ENCODE assay signal across 8 cellular contexts in genomic region chr1:169460193-169460833, GRCh38. TPM values are rescaled to one million over a fixed set of nuclear protein-coding genes. Genes with fewer than 3 reads are reported as not detected.
DNase-seq lines count a peak whose midpoint lies in the region; ATAC-seq and TF ChIP-seq lines count a peak whose summit lies in the region.

No MANE protein-coding gene starts in this region.

- no peaks in the 10 kb centered on the region for H3K27me3 Mint-ChIP-seq in MCF 10A (ENCODE audit: insufficient read depth, unreplicated experiment)

- POLR2A ChIA-PET in MCF 10A (lab: Yijun Ruan, JAX), result interaction anchor here (1.1 kb wide), 1 partner anchor 8 kb away, joined by 6 read pairs; no protein-coding TSS in a partner anchor

- H3K4me1 ChIP-seq in breast epithelium (no peaks in the 10 kb centered on the region), mesendoderm (ENCODE audit: control insufficient read depth, low read depth, low read length) (no peaks in the 10 kb centered on the region), upper lobe of left lung (peaks cover 0 to 7% (median 3%) of the 10 kb centered on the region in 4 donors), ascending aorta (no peaks in the 10 kb centered on the region)

- no peak overlapping the region for H2AK5ac ChIP-seq in mesendoderm (ENCODE audit: low read length)

- peak overlapping the region; percentile 83 for H3K56ac ChIP-seq in mesendoderm (ENCODE audit: low read length)

- BruUV-seq in MCF 10A (replicated peaks; lab: Mats Ljungman, UMichigan), result no TSS peak

- H3K9me3 ChIP-seq in breast epithelium, result peaks cover 0 to 14% of the 10 kb centered on the region in 2 donors
- peaks cover 7 to 10% (median 9%) of the 10 kb centered on the region in 4 donors for H3K9me3 ChIP-seq in upper lobe of left lung
- H3K9me3 ChIP-seq in ascending aorta, result peaks cover 0 to 13% of the 10 kb centered on the region in 2 donors
- no peaks in the 10 kb centered on the region for H3K9me3 ChIP-seq in WERI-Rb-1 (ENCODE audit: severe bottlenecking)

- H2BK5ac ChIP-seq in mesendoderm (ENCODE audit: low read length), result no peak overlapping the region

- H3K36me3 ChIP-seq in breast epithelium (peaks cover 3% of the 10 kb centered on the region), mesendoderm (ENCODE audit: control insufficient read depth, insufficient read depth, low read length) (no peaks in the 10 kb centered on the region), upper lobe of left lung (peaks cover 0 to 6% (median 2%) of the 10 kb centered on the region in 4 donors), ascending aorta (peaks cover 0 to 3% of the 10 kb centered on the region in 2 donors), WERI-Rb-1 (no peaks in the 10 kb centered on the region)

- no peaks in the 10 kb centered on the region for H3K4me1 Mint-ChIP-seq in MCF 10A (ENCODE audit: insufficient read depth, unreplicated experiment)

- no peak overlapping the region for H4K5ac ChIP-seq in mesendoderm (ENCODE audit: low read length)

- H3K27ac Mint-ChIP-seq in MCF 10A (ENCODE audit: low read depth, unreplicated experiment), result no peak overlapping the region

- TF ChIP-seq POLR2A in breast epithelium (IDR thresholded peaks at IDR 0.05), result no peak
- TF ChIP-seq POLR2A in upper lobe of left lung (IDR thresholded peaks at IDR 0.05), result no peak

- H2BK120ac ChIP-seq in mesendoderm (ENCODE audit: low read depth, low read length), result no peak overlapping the region

- peak; percentile 63 to 66 for ATAC-seq in upper lobe of left lung (ENCODE audit: low FRiP score in 2 of 2)

- H3K4me2 ChIP-seq in mesendoderm (ENCODE audit: low read length), result peak overlapping the region; percentile 46

- WGBS in mesendoderm (ENCODE audit: extremely low coverage, insufficient coverage, low lambda C conversion rate), result no CpG with 5 or more reads among the region's 35 CpGs
- WGBS in upper lobe of left lung, 2 donors, result 14 to 22% methylated on average over 17 to 34 of the region's 35 CpGs

- H3K79me2 ChIP-seq in mesendoderm (ENCODE audit: control insufficient read depth, insufficient read depth, low read length), result no peaks in the 10 kb centered on the region

- H3K4me3 Mint-ChIP-seq in MCF 10A (ENCODE audit: unreplicated experiment), result no peak overlapping the region

- H2BK15ac ChIP-seq in mesendoderm (replicated peaks; ENCODE audit: low read depth), result no peak overlapping the region

- TF ChIP-seq CTCF in breast epithelium (IDR thresholded peaks at IDR 0.05) (no peak), MCF 10A (IDR thresholded peaks at IDR 0.05; ENCODE audit: unreplicated experiment) (no peak), dorsolateral prefrontal cortex (IDR thresholded peaks at IDR 0.05 in 54 of 56, conservative IDR thresholded peaks at IDR 0.05 in 2 of 56; ENCODE audit: low read depth in 1 of 56, partially characterized antibody in 56 of 56) (no peak), upper lobe of left lung (IDR thresholded peaks at IDR 0.05) (no peak), ascending aorta (IDR thresholded peaks at IDR 0.05) (no peak), WERI-Rb-1 (IDR thresholded peaks at IDR 0.05; ENCODE audit: low read depth, low read length) (no peak)

- H3K4ac ChIP-seq in mesendoderm (ENCODE audit: low read depth, low read length), result no peak overlapping the region

- peaks cover 17% of the 10 kb centered on the region for H3K36me3 Mint-ChIP-seq in MCF 10A (ENCODE audit: insufficient read depth, unreplicated experiment)

- H4K8ac ChIP-seq in mesendoderm (ENCODE audit: low read depth, low read length), result no peak overlapping the region

- no peaks in the 10 kb centered on the region for H3K79me1 ChIP-seq in mesendoderm (ENCODE audit: low read length)

- no peak overlapping the region for H3K18ac ChIP-seq in mesendoderm (ENCODE audit: low read length)

- intact Hi-C loops in breast epithelium (cut with DNase I; ENCODE audit: low total_unique reads), result no loop called here
- intact Hi-C loops in MCF 10A (cut with micrococcal nuclease), result no loop called here
- intact Hi-C loops in dorsolateral prefrontal cortex (cut with DNase I), result no loop called here
- intact Hi-C loops in ascending aorta (cut with DNase I), result loop anchor here (10.0 kb wide), 1 partner anchor 344 kb away; no protein-coding TSS in a partner anchor

- peak overlapping the region; percentile 66 for H3K23ac ChIP-seq in mesendoderm (ENCODE audit: low read length)

- TF ChIP-seq EP300 in upper lobe of left lung (IDR thresholded peaks at IDR 0.05), result no peak

- peaks cover 17% of the 10 kb centered on the region for H3K9me3 Mint-ChIP-seq in MCF 10A (ENCODE audit: unreplicated experiment)

- CTCF ChIA-PET in MCF 10A (lab: Yijun Ruan, JAX), result interaction anchor here (0.6 to 1.8 kb wide), 5 partner anchors 49 to 1875 kb away, joined by 3 to 9 read pairs (median 4); no protein-coding TSS in a partner anchor

- H3K4me3 ChIP-seq in breast epithelium (peak overlapping the region; percentile 8 to 44 (median 9)), dorsolateral prefrontal cortex (peak overlapping the region in 41 of 59 donors; percentile 1 to 55 (median 33)), mesendoderm (ENCODE audit: low read length) (peak overlapping the region; percentile 30), upper lobe of left lung (peak overlapping the region in 3 of 4 donors; percentile 23 to 38 (median 35)), ascending aorta (no peak overlapping the region), WERI-Rb-1 (ENCODE audit: low read depth, low read length) (no peak overlapping the region)

- H3K27me3 ChIP-seq in breast epithelium, result no peaks in the 10 kb centered on the region
- H3K27me3 ChIP-seq in dorsolateral prefrontal cortex, result peaks cover 0 to 11% (median 0%) of the 10 kb centered on the region in 45 donors
- no peaks in the 10 kb centered on the region for H3K27me3 ChIP-seq in mesendoderm (ENCODE audit: insufficient read depth, low read length, poor library complexity)
- H3K27me3 ChIP-seq in upper lobe of left lung, result peaks cover 0 to 2% (median 0%) of the 10 kb centered on the region in 4 donors
- no peaks in the 10 kb centered on the region for H3K27me3 ChIP-seq in ascending aorta
- no peaks in the 10 kb centered on the region for H3K27me3 ChIP-seq in WERI-Rb-1 (ENCODE audit: insufficient read depth, low read depth, severe bottlenecking)

- DNase-seq in breast epithelium (ENCODE audit: low spot score in 2 of 2), result no peak
- no peak for DNase-seq in MCF 10A (ENCODE audit: unreplicated experiment)
- DNase-seq in dorsolateral prefrontal cortex, result no peak
- DNase-seq in mesendoderm, result peak; percentile 49
- peak; percentile 34 to 85 for DNase-seq in upper lobe of left lung
- DNase-seq in NOMO-1 (lab: John Stamatoyannopoulos, UW; ENCODE audit: unreplicated experiment in 2 of 2), result no peak
- DNase-seq in ascending aorta (ENCODE audit: low spot score in 2 of 2), result no peak
- DNase-seq in WERI-Rb-1, result no peak

- H3K9ac ChIP-seq in mesendoderm (ENCODE audit: low read length), result peak overlapping the region; percentile 57

- no peak overlapping the region for H3K27ac ChIP-seq in breast epithelium
- no peak overlapping the region for H3K27ac ChIP-seq in dorsolateral prefrontal cortex
- no peak overlapping the region for H3K27ac ChIP-seq in mesendoderm (ENCODE audit: low read depth, low read length)
- H3K27ac ChIP-seq in upper lobe of left lung, result peak overlapping the region in 2 of 4 donors; percentile 39 to 68
- H3K27ac ChIP-seq in ascending aorta, result no peak overlapping the region
- no peak overlapping the region for H3K27ac ChIP-seq in WERI-Rb-1

RNA-seq across cellular contexts. Expression of gene SLC19A2, which starts 25.4 kb away (rescaled TPM):
- 10 to 100 TPM; 34.7 to 71.8 (median 64.2) TPM for total RNA-seq in breast epithelium
- 13.9 and 16.7 TPM in 2 replicates for total RNA-seq in MCF 10A (2022)
- 10 to 100 TPM in 7 of 120 experiments, 1 to 10 TPM in 113; 4.5 to 12.7 (median 7.8) TPM for total RNA-seq in dorsolateral prefrontal cortex
- polyA plus RNA-seq in mesendoderm (2013, experiment 1 of 2), result 17.4 TPM
- 17.8 TPM for polyA plus RNA-seq in mesendoderm (2013, experiment 2 of 2)
- total RNA-seq in upper lobe of left lung, result 10 to 100 TPM in 5 of 6 donors, 1 to 10 TPM in 1; 8.4 to 37.1 (median 13.6) TPM
- 36.7 TPM for total RNA-seq in ascending aorta

RNA-seq across cellular contexts. Expression of gene CCDC181, which starts 33.0 kb away (rescaled TPM):
- total RNA-seq in breast epithelium (under 1 TPM in 2 of 3 donors, not detected in 1; 0.66 to 0.73 TPM), MCF 10A (2022) (not detected in 2 replicates), dorsolateral prefrontal cortex (10 to 100 TPM in 75 of 120 experiments, 1 to 10 TPM in 45; 3.7 to 15.9 (median 10.7) TPM), upper lobe of left lung (1 to 10 TPM in 5 of 6 donors, under 1 TPM in 1; 0.29 to 6.9 (median 2.6) TPM), ascending aorta (not detected)
- 4.6 TPM for polyA plus RNA-seq in mesendoderm (2013, experiment 1 of 2)
- polyA plus RNA-seq in mesendoderm (2013, experiment 2 of 2), result 4.6 TPM

Comparison
In these comparisons a context has a peak if more than half of its experiments do, and no peak if none do; other contexts are left out.
1. DNase-seq: peak in mesendoderm (single experiment) and upper lobe of left lung (2 of 2); none in breast epithelium (0 of 2), MCF 10A (single experiment), dorsolateral prefrontal cortex (0 of 10), NOMO-1 (0 of 2), ascending aorta (0 of 2) and WERI-Rb-1 (single experiment).
2. H3K4me3 ChIP-seq: peak in breast epithelium (3 of 3), dorsolateral prefrontal cortex (41 of 59), mesendoderm (single experiment) and upper lobe of left lung (3 of 4); none in ascending aorta (0 of 2) and WERI-Rb-1 (single experiment).